ENCODE assay signal across 8 cellular contexts in genomic region chr5:177336112-177336511, GRCh38. TPM values are rescaled to one million over a fixed set of nuclear protein-coding genes. Genes with fewer than 3 reads are reported as not detected.
A peak's percentile ranks its signal among the peaks of the same experiment; 100 is the strongest.
DNase-seq lines count a peak whose midpoint lies in the region; ATAC-seq and TF ChIP-seq lines count a peak whose summit lies in the region.

No MANE protein-coding gene starts in this region.

- H3K36me3 Mint-ChIP-seq in CD4-positive, alpha-beta T cell (ENCODE audit: low read depth) = peaks cover 77% of the 10 kb centered on the region
- peaks cover 57% of the 10 kb centered on the region for H3K36me3 Mint-ChIP-seq in WTC11

- TF ChIP-seq CTCF in CD4-positive, alpha-beta T cell (IDR thresholded peaks at IDR 0.05) = no peak
- peak; percentile 65 for TF ChIP-seq CTCF in HL-60 (IDR thresholded peaks at IDR 0.05; ENCODE audit: insufficient read depth, low read length)
- no peak for TF ChIP-seq CTCF in WTC11 (IDR thresholded peaks at IDR 0.05)
- TF ChIP-seq CTCF in liver (IDR thresholded peaks at IDR 0.05; ENCODE audit: low read depth, low read length, missing input control) = peak; percentile 17

- peaks cover 28 to 76% (median 42%) of the 10 kb centered on the region in 4 donors for H3K36me3 ChIP-seq in liver (ENCODE audit: control insufficient read depth in 4 of 4, insufficient read depth in 3 of 4, low read depth in 1 of 4, low read length in 3 of 4)

- WGBS in liver = 77% methylated on average over 12 of the region's 12 CpGs

- TF ChIP-seq RAD21 in liver (IDR thresholded peaks at IDR 0.05) = peak; percentile 17 to 59

- H3K9me3 ChIP-seq in CD4-positive, alpha-beta T cell (ENCODE audit: control insufficient read depth, low read length) = no peaks in the 10 kb centered on the region
- H3K9me3 ChIP-seq in liver (ENCODE audit: control insufficient read depth in 4 of 4, low read length in 3 of 4) = no peaks in the 10 kb centered on the region

- H3K9me3 Mint-ChIP-seq in CD4-positive, alpha-beta T cell = no peaks in the 10 kb centered on the region
- no peaks in the 10 kb centered on the region for H3K9me3 Mint-ChIP-seq in WTC11

- peaks cover 10% of the 10 kb centered on the region for H3K4me1 Mint-ChIP-seq in CD4-positive, alpha-beta T cell (ENCODE audit: low read depth)
- peaks cover 41% of the 10 kb centered on the region for H3K4me1 Mint-ChIP-seq in WTC11

- H3K27me3 ChIP-seq in CD4-positive, alpha-beta T cell (ENCODE audit: control insufficient read depth, insufficient read depth, low read length) = no peaks in the 10 kb centered on the region
- H3K27me3 ChIP-seq in HL-60 (ENCODE audit: insufficient read depth, poor library complexity, severe bottlenecking) = no peaks in the 10 kb centered on the region
- H3K27me3 ChIP-seq in liver (ENCODE audit: control insufficient read depth in 4 of 4, insufficient read depth in 4 of 4, low read length in 3 of 4) = no peaks in the 10 kb centered on the region

- POLR2A ChIA-PET in CD4-positive, alpha-beta T cell (lab: Charles Lee) = no interaction called here
- POLR2A ChIA-PET in WTC11 (lab: Charles Lee) = interaction anchor here (0.9 to 1.1 kb wide), 2 partner anchors 27 to 37 kb away, joined by 3 to 4 read pairs; no protein-coding TSS in a partner anchor

- no peak overlapping the region for H3K27ac ChIP-seq in CD4-positive, alpha-beta T cell (ENCODE audit: low read depth, low read length)
- H3K27ac ChIP-seq in HL-60 (replicated peaks) (no peak overlapping the region), liver (ENCODE audit: low read depth in 1 of 2, low read length in 2 of 2) (peak overlapping the region in 1 of 2 donors; percentile 48)

- peaks cover 0 to 8% (median 0%) of the 10 kb centered on the region in 4 donors for H3K4me1 ChIP-seq in liver (ENCODE audit: control insufficient read depth in 4 of 4, insufficient read depth in 4 of 4, low read length in 3 of 4)

- CTCF ChIA-PET in CD4-positive, alpha-beta T cell (lab: Charles Lee) = interaction anchor here (1.0 kb wide), 1 partner anchor 11 kb away, joined by 3 read pairs; no protein-coding TSS in a partner anchor
- CTCF ChIA-PET in WTC11 (lab: Charles Lee) = interaction anchor here (0.6 to 2.5 kb wide), 18 partner anchors 8 to 165 kb away, joined by 3 to 23 read pairs (median 4); partner anchors contain the start of gene LMAN2

- H3K9ac ChIP-seq in liver (ENCODE audit: low read depth in 1 of 2, low read length in 2 of 2) = no peak overlapping the region

- H3K4me3 Mint-ChIP-seq in CD4-positive, alpha-beta T cell = no peak overlapping the region
- H3K4me3 Mint-ChIP-seq in WTC11 = no peak overlapping the region

- ATAC-seq in CD4-positive, alpha-beta T cell (ENCODE audit: poor library complexity) = peak; percentile 74
- peak; percentile 5 for ATAC-seq in WTC11
- ATAC-seq in HG03432 (IDR thresholded peaks at IDR 0.05; ENCODE audit: unreplicated experiment) = no peak
- ATAC-seq in HG03442 (IDR thresholded peaks at IDR 0.05; ENCODE audit: unreplicated experiment) = no peak
- no peak for ATAC-seq in HG02588 (IDR thresholded peaks at IDR 0.05; ENCODE audit: unreplicated experiment)

- peak overlapping the region; percentile 12 for H3K27ac Mint-ChIP-seq in CD4-positive, alpha-beta T cell
- H3K27ac Mint-ChIP-seq in WTC11 = peak overlapping the region; percentile 97

- H3K27me3 Mint-ChIP-seq in CD4-positive, alpha-beta T cell = no peaks in the 10 kb centered on the region
- no peaks in the 10 kb centered on the region for H3K27me3 Mint-ChIP-seq in WTC11 (ENCODE audit: low read depth)

- no peak for DNase-seq in CD4-positive, alpha-beta T cell
- peak in 1 of 2 experiments; percentile 63 for DNase-seq in HL-60 (ENCODE audit: low read depth in 1 of 2, low spot score in 1 of 2)
- no peak for DNase-seq in WTC11 (ENCODE audit: low spot score)
- no peak for DNase-seq in T1000 (lab: John Stamatoyannopoulos, UW)

- no peak overlapping the region for H3K4me3 ChIP-seq in HL-60 (replicated peaks; ENCODE audit: insufficient read depth, low read length)
- no peak overlapping the region for H3K4me3 ChIP-seq in liver (ENCODE audit: low read depth in 1 of 3, low read length in 3 of 3)

- intact Hi-C loops in CD4-positive, alpha-beta T cell (cut with DNase I, micrococcal nuclease) = no loop called here

TF ChIP-seq in WTC11, 78 proteins besides CTCF, POLR2A, EP300 and RAD21:
- TF ChIP-seq SMAD4 (CRISPR knock-in tag; IDR thresholded peaks at IDR 0.05) = no peak
- no peak for TF ChIP-seq ZNF317 (CRISPR knock-in tag; IDR thresholded peaks at IDR 0.05; ENCODE audit: borderline replicate concordance, low read depth)
TF ChIP-seq in WTC11: peak in this region for 0.

TF ChIP-seq in liver, 16 proteins besides CTCF, POLR2A, EP300 and RAD21:
- TF ChIP-seq ZBTB33 (IDR thresholded peaks at IDR 0.05) = no peak
- TF ChIP-seq JUND (IDR thresholded peaks at IDR 0.05) = no peak
- no peak for TF ChIP-seq FOXA2 (IDR thresholded peaks at IDR 0.05)
- TF ChIP-seq REST (IDR thresholded peaks at IDR 0.05) = no peak
- no peak for TF ChIP-seq RXRA (IDR thresholded peaks at IDR 0.05)
- TF ChIP-seq FOXA1 (IDR thresholded peaks at IDR 0.05) = no peak
- no peak for TF ChIP-seq MAX (IDR thresholded peaks at IDR 0.05)
- TF ChIP-seq EGR1 (IDR thresholded peaks at IDR 0.05; ENCODE audit: low read depth in 2 of 2) = no peak
- TF ChIP-seq YY1 (IDR thresholded peaks at IDR 0.05) = no peak
- no peak for TF ChIP-seq GABPA (IDR thresholded peaks at IDR 0.05 in 1 of 2, conservative IDR thresholded peaks at IDR 0.05 in 1 of 2)

RNA-seq across cellular contexts. Expression of gene LMAN2, which starts 15.4 kb away (rescaled TPM):
- total RNA-seq in CD4-positive, alpha-beta T cell = 10 to 100 TPM; 54.5 to 55.6 TPM
- 141 to 162 TPM (median 147 TPM) in 3 replicates for total RNA-seq in WTC11 (2021)
- total RNA-seq in liver = 100 to 1,000 TPM; 279 to 478 TPM
- 100 to 1,000 TPM; 243 to 449 TPM for polyA plus RNA-seq in liver

RNA-seq across cellular contexts. Expression of gene RGS14, which starts 21.6 kb away (rescaled TPM):
- total RNA-seq in CD4-positive, alpha-beta T cell = 10 to 100 TPM; 34.7 to 35.3 TPM
- total RNA-seq in WTC11 (2021) (60.4 to 74.6 TPM (median 64.6 TPM) in 3 replicates), liver (10 to 100 TPM; 10.2 to 53.8 TPM)
- polyA plus RNA-seq in liver = 10 to 100 TPM; 30.7 to 35.8 TPM

RNA-seq across cellular contexts. Expression of gene MXD3, which starts 24.4 kb away (rescaled TPM):
- total RNA-seq in CD4-positive, alpha-beta T cell = 1 to 10 TPM; 5.8 to 7.5 TPM
- total RNA-seq in WTC11 (2021) (16.9 to 25.7 TPM (median 18.8 TPM) in 3 replicates), liver (10 to 100 TPM in 1 of 2 donors, 1 to 10 TPM in 1; 6.0 to 36.8 TPM)
- polyA plus RNA-seq in liver = 1 to 10 TPM; 1.9 to 8.0 TPM

RNA-seq across cellular contexts. Expression of gene PRELID1, which starts 32.5 kb away (rescaled TPM):
- 10 to 100 TPM; 33.1 to 35.0 TPM for total RNA-seq in CD4-positive, alpha-beta T cell
- 235 to 273 TPM (median 245 TPM) in 3 replicates for total RNA-seq in WTC11 (2021)
- total RNA-seq in liver = 10 to 100 TPM; 47.9 to 58.4 TPM
- polyA plus RNA-seq in liver = 100 to 1,000 TPM; 112 to 200 TPM

RNA-seq across cellular contexts. Expression of gene RAB24, which starts 32.6 kb away (rescaled TPM):
- 10 to 100 TPM; 17.0 to 18.0 TPM for total RNA-seq in CD4-positive, alpha-beta T cell
- total RNA-seq in WTC11 (2021) = 37.0 to 40.2 TPM (median 38.0 TPM) in 3 replicates
- 10 to 100 TPM in 1 of 2 donors, 1 to 10 TPM in 1; 8.5 to 10.3 TPM for total RNA-seq in liver
- 10 to 100 TPM; 13.8 to 19.0 TPM for polyA plus RNA-seq in liver

Comparison
In these comparisons a context has a peak if more than half of its experiments do, and no peak if none do; other contexts are left out.
1. ATAC-seq: peak in CD4-positive, alpha-beta T cell (single experiment) and WTC11 (single experiment); none in HG03432 (single experiment), HG03442 (single experiment) and HG02588 (single experiment).
2. CTCF ChIP-seq: peak in HL-60 (single experiment) and liver (single experiment); none in CD4-positive, alpha-beta T cell (single experiment) and WTC11 (single experiment).